Comparison of ENCODE assay signal across 23 cellular contexts in the genomic region with DNA sequence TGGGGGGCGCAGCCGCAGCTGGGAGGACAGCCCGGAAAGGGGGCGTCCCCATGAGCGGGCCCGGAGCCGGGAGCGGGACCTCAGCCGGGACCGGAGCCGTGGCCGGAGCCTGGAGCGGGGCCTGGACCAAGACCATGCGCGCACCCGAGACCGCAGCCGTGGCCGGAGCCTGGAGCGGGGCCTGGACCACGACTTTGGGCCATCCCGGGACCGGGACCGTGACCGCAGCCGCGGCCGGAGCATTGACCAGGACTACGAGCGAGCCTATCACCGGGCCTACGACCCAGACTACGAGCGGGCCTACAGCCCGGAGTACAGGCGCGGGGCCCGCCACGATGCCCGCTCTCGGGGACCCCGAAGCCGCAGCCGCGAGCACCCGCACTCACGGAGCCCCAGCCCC. TPM values are rescaled to one million over a fixed set of nuclear protein-coding genes. Genes with fewer than 3 reads are reported as not detected.
DNase-seq lines count a peak whose midpoint lies in the region; ATAC-seq, FAIRE-seq and TF ChIP-seq lines count a peak whose summit lies in the region.
"Had no signal": no experiment of that assay in that cellular context is flagged by ENCODE, and none has a peak within 500 bp of the region (broad histone marks: within the 10 kb centered on the region; RNA-seq: fewer than 3 reads in every experiment).

No MANE protein-coding gene starts in this region.

- no peaks in the 10 kb centered on the region for H3K27me3 ChIP-seq in right cardiac atrium (ENCODE audit: control insufficient read depth, insufficient read depth)
- no peaks in the 10 kb centered on the region for H3K27me3 ChIP-seq in right atrium auricular region
- no peaks in the 10 kb centered on the region for H3K27me3 ChIP-seq in endothelial cell of umbilical vein (ENCODE audit: control insufficient read depth in 2 of 2, insufficient read depth in 2 of 2, low read length in 2 of 2)
- no peaks in the 10 kb centered on the region for H3K27me3 ChIP-seq in neuronal stem cell (ENCODE audit: control insufficient read depth in 3 of 3, insufficient read depth in 3 of 3, low read depth in 1 of 3, low read length in 3 of 3)

- intact Hi-C loops in right cardiac atrium (cut with DNase I), result loop anchor here in 2 of 4 donors (10.0 kb wide), 2 partner anchors 46 to 164 kb away; partner anchors contain the start of gene TJP2 (in 1 of the 2)
- intact Hi-C loops in endothelial cell of umbilical vein (cut with micrococcal nuclease), result no loop called here

- POLR2A ChIA-PET in endothelial cell of umbilical vein (lab: Charles Lee), result no interaction called here

- H4K8ac ChIP-seq in neuronal stem cell (ENCODE audit: low read depth, low read length), result no peak overlapping the region

- H3K9ac ChIP-seq in endothelial cell of umbilical vein (replicated peaks; ENCODE audit: extremely low read depth, insufficient read depth, low read length), result no peak overlapping the region
- peak overlapping the region; percentile 21 for H3K9ac ChIP-seq in neuronal stem cell (ENCODE audit: low read depth, low read length, poor library complexity)

- peak overlapping the region; percentile 31 for H3K23ac ChIP-seq in neuronal stem cell (ENCODE audit: low read depth, low read length, poor library complexity)

- no peaks in the 10 kb centered on the region for H3K9me3 ChIP-seq in right cardiac atrium (ENCODE audit: control insufficient read depth, low read length)
- no peaks in the 10 kb centered on the region for H3K9me3 ChIP-seq in right atrium auricular region
- no peaks in the 10 kb centered on the region for H3K9me3 ChIP-seq in endothelial cell of umbilical vein (replicated peaks; ENCODE audit: control insufficient read depth, insufficient read depth, low read length)
- H3K9me3 ChIP-seq in neuronal stem cell (replicated peaks in 1 of 2; ENCODE audit: control insufficient read depth in 2 of 2, insufficient read depth in 1 of 2, low read depth in 1 of 2, low read length in 2 of 2), result no peaks in the 10 kb centered on the region
- H3K9me3 ChIP-seq: A549 had no signal

- TSS peak; percentile 32 for BruUV-seq in endothelial cell of umbilical vein (replicated peaks; lab: Mats Ljungman, UMichigan)

- peak; percentile 27 to 29 for ATAC-seq in right cardiac atrium
- no peak for ATAC-seq in HG03175 (IDR thresholded peaks at IDR 0.05; ENCODE audit: unreplicated experiment)
- ATAC-seq: A549, Panc1 had no signal

- H2BK12ac ChIP-seq in neuronal stem cell (ENCODE audit: low read length), result no peak overlapping the region

- H2AFZ ChIP-seq in endothelial cell of umbilical vein (ENCODE audit: low read depth, low read length), result no peak overlapping the region
- no peak overlapping the region for H2AFZ ChIP-seq in neuronal stem cell (ENCODE audit: low read length)

- H3K36me3 ChIP-seq in right atrium auricular region (peaks cover 52% of the 10 kb centered on the region), endothelial cell of umbilical vein (ENCODE audit: control insufficient read depth in 2 of 2, extremely low read depth in 1 of 2, insufficient read depth in 2 of 2, low read length in 2 of 2) (peaks cover 11 to 18% of the 10 kb centered on the region in 2 experiments), neuronal stem cell (replicated peaks in 1 of 2; ENCODE audit: control insufficient read depth in 2 of 2, insufficient read depth in 2 of 2, low read length in 2 of 2) (peaks cover 6 to 51% of the 10 kb centered on the region in 2 donors)

- no peak overlapping the region for H3K14ac ChIP-seq in neuronal stem cell (ENCODE audit: low read length)

- H3K79me1 ChIP-seq in neuronal stem cell (ENCODE audit: low read depth, low read length), result no peaks in the 10 kb centered on the region

- H3K9me1 ChIP-seq in endothelial cell of umbilical vein (replicated peaks; ENCODE audit: control insufficient read depth, extremely low read depth, insufficient read depth, low read length), result no peaks in the 10 kb centered on the region

- WGBS in right cardiac atrium, result 99% methylated on average over 47 of the region's 47 CpGs
- no CpG with 5 or more reads among the region's 47 CpGs for WGBS in neuronal stem cell (ENCODE audit: extremely low coverage in 2 of 2, insufficient read length in 2 of 2, insufficient replicate concordance in 1 of 2), 2 donors

- TF ChIP-seq CTCF in right atrium auricular region (IDR thresholded peaks at IDR 0.05) (no peak), endothelial cell of umbilical vein (IDR thresholded peaks at IDR 0.05; ENCODE audit: extremely low read depth in 1 of 2, insufficient read depth in 1 of 2, low read depth in 1 of 2, low read length in 2 of 2) (no peak)

- H3K79me2 ChIP-seq in endothelial cell of umbilical vein (ENCODE audit: control insufficient read depth, insufficient read depth, low read length), result peaks cover 5% of the 10 kb centered on the region

- dilution Hi-C loops in endothelial cell of umbilical vein (cut with MboI; ENCODE audit: extremely low pct_ligation_motif_present, low sequenced_read_pairs), result no loop called here

- H3K4me3 ChIP-seq in right cardiac atrium (ENCODE audit: low read length) (no peak overlapping the region), right atrium auricular region (no peak overlapping the region), endothelial cell of umbilical vein (replicated peaks in 1 of 3; ENCODE audit: insufficient read depth in 1 of 3, low read depth in 1 of 3, low read length in 3 of 3) (no peak overlapping the region), neuronal stem cell (ENCODE audit: low read length in 2 of 2) (no peak overlapping the region)
- H3K4me3 ChIP-seq: A549 had no signal

- no peak for FAIRE-seq in endothelial cell of umbilical vein (lab: Jason Lieb, UNC)
- FAIRE-seq: A549, D721Med, GM19239, H54 had no signal

- peak in 2 of 3 donors; percentile 52 to 74 for DNase-seq in right cardiac atrium
- no peak for DNase-seq in right atrium auricular region (ENCODE audit: low spot score)
- DNase-seq in endothelial cell of umbilical vein (ENCODE audit: low read depth, low spot score), result no peak
- DNase-seq in neuronal stem cell (ENCODE audit: low spot score), result no peak
- DNase-seq in hippocampal formation (lab: John Stamatoyannopoulos, UW), result no peak
- no peak for DNase-seq in NCI-H2171 treated with DMSO at 0.1 percent for 48 hours (lab: John Stamatoyannopoulos, UW)
- DNase-seq: EL; GF-D8; KBM-7; NCI-H1092 treated with DMSO at 0.1 percent for 48 hours; NCI-H146; NCI-H2029; NCI-H226; NCI-H510A treated with DMSO at 0.1 percent for 48 hours; NCI-H774; NK-92 treated with Interleukin-12 subunit alpha and Interleukin-12 subunit beta, amount 100 ng/mL, for 24 hours had no signal

- H2BK15ac ChIP-seq in neuronal stem cell (ENCODE audit: low read length), result no peak overlapping the region

- H3K27ac ChIP-seq in right cardiac atrium (ENCODE audit: low read length) (no peak overlapping the region), right atrium auricular region (no peak overlapping the region), endothelial cell of umbilical vein (ENCODE audit: insufficient read depth, low read depth, low read length) (no peak overlapping the region), neuronal stem cell (replicated peaks; ENCODE audit: low read length) (no peak overlapping the region)
- H3K27ac ChIP-seq: A549, HL-60 had no signal

- H4K91ac ChIP-seq in neuronal stem cell (ENCODE audit: low read depth, low read length, poor library complexity), result no peak overlapping the region

- H2BK120ac ChIP-seq in neuronal stem cell (ENCODE audit: low read depth, low read length), result no peak overlapping the region

- H3K4me2 ChIP-seq in endothelial cell of umbilical vein (ENCODE audit: insufficient read depth, low read length) (no peak overlapping the region), neuronal stem cell (ENCODE audit: insufficient read depth, low read length, poor library complexity, severe bottlenecking) (no peak overlapping the region)
- H3K4me2 ChIP-seq: A549 had no signal

- CTCF ChIA-PET in endothelial cell of umbilical vein (lab: Charles Lee), result no interaction called here

- H2BK5ac ChIP-seq in neuronal stem cell (ENCODE audit: low read length), result no peak overlapping the region

- peak overlapping the region; percentile 63 for H2AK5ac ChIP-seq in neuronal stem cell (ENCODE audit: low read depth, low read length)

- H3K4ac ChIP-seq in neuronal stem cell (ENCODE audit: low read length), result no peak overlapping the region

- H3K18ac ChIP-seq in neuronal stem cell (ENCODE audit: low read length), result peak overlapping the region; percentile 48

- TF ChIP-seq POLR2A in endothelial cell of umbilical vein (IDR thresholded peaks at IDR 0.05; ENCODE audit: low read depth, low read length), result no peak

- no peaks in the 10 kb centered on the region for H4K20me1 ChIP-seq in endothelial cell of umbilical vein (replicated peaks; ENCODE audit: control insufficient read depth, extremely low read depth, insufficient read depth, low read length)

- H3K4me1 ChIP-seq in right cardiac atrium (ENCODE audit: control insufficient read depth, insufficient read depth, low read length) (peaks cover 3% of the 10 kb centered on the region), right atrium auricular region (peaks cover 0 to 3% of the 10 kb centered on the region in 2 donors), endothelial cell of umbilical vein (ENCODE audit: control insufficient read depth, extremely low read depth, insufficient read depth, low read length) (no peaks in the 10 kb centered on the region), neuronal stem cell (ENCODE audit: control insufficient read depth in 2 of 2, insufficient read depth in 1 of 2, low read depth in 1 of 2, low read length in 2 of 2) (no peaks in the 10 kb centered on the region)
- H3K4me1 ChIP-seq: A549 had no signal

TF ChIP-seq in endothelial cell of umbilical vein, 7 proteins besides CTCF, POLR2A, EP300 and RAD21:
- no peak for TF ChIP-seq FOS (IDR thresholded peaks at IDR 0.05; ENCODE audit: borderline replicate concordance, insufficient read depth, low read length)
- no peak for TF ChIP-seq MYC (IDR thresholded peaks at IDR 0.05; ENCODE audit: low read depth, low read length)
- TF ChIP-seq GATA2 (IDR thresholded peaks at IDR 0.05; ENCODE audit: insufficient read depth, insufficient read length, low read depth, low read length), result no peak

RNA-seq across cellular contexts. Expression of gene TJP2, which starts 47.0 kb away (rescaled TPM):
- 10 to 100 TPM; 37.9 to 56.3 (median 49.1) TPM for total RNA-seq in right cardiac atrium
- 23.8 TPM for polyA plus RNA-seq in right cardiac atrium
- total RNA-seq in right atrium auricular region, result 10 to 100 TPM; 46.3 to 51.7 TPM
- 167 and 168 TPM in 2 replicates for total RNA-seq in endothelial cell of umbilical vein
- 75.2 and 83.0 TPM in 2 replicates for polyA plus RNA-seq in endothelial cell of umbilical vein
- 66.2 and 67.4 TPM in 2 replicates for polyA plus RNA-seq in endothelial cell of umbilical vein (2011; cell fraction: cytosol; rRNA removed)
- polyA plus RNA-seq in endothelial cell of umbilical vein (2011; cell fraction: nucleus; rRNA removed), result 166 and 182 TPM in 2 replicates
- polyA plus RNA-seq in endothelial cell of umbilical vein (2012), result 103 and 130 TPM in 2 replicates
- polyA minus RNA-seq in endothelial cell of umbilical vein, result 125 and 131 TPM in 2 replicates
- polyA minus RNA-seq in endothelial cell of umbilical vein (2011; cell fraction: cytosol; rRNA and poly(A)+ RNA removed), result 22.0 TPM
- 133 and 134 TPM in 2 replicates for polyA minus RNA-seq in endothelial cell of umbilical vein (2011; cell fraction: nucleus; rRNA and poly(A)+ RNA removed)
- polyA plus RNA-seq in neuronal stem cell (2013, experiment 1 of 2), result 27.2 TPM
- 28.1 TPM for polyA plus RNA-seq in neuronal stem cell (2013, experiment 2 of 2)

Comparison
In these comparisons a context has a peak if more than half of its experiments do, and no peak if none do; other contexts are left out.
1. DNase-seq: peak in right cardiac atrium (2 of 3); none in right atrium auricular region (single experiment), endothelial cell of umbilical vein (single experiment), neuronal stem cell (single experiment), hippocampal formation (0 of 2) and NCI-H2171 treated with DMSO at 0.1 percent for 48 hours (single experiment).